In the genomic region with DNA sequence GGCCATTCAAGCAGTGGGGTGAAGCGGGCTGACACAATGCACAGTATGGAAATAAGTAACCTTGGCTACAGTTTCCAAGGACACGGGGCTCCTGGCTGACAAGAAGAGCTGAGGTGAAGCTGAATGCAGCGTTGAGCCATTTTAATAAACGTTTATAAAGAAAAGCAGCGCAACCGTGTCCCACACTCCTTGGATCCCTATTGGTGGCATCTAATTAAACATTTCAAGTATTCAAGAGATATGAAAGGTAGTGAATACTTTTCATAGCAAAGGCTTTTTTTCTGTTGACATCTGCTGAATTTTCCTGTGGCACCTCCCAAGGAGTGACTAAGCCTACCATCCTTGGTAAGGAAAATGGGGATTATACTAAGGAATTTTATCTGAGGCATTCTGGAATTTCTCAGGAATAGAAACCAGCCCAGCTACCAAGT, we compare ENCODE assay signal across 16 cellular contexts. TPM values are rescaled to one million over a fixed set of nuclear protein-coding genes. Genes with fewer than 3 reads are reported as not detected.
DNase-seq lines count a peak whose midpoint lies in the region; ATAC-seq and TF ChIP-seq lines count a peak whose summit lies in the region.
"Had no signal": no experiment of that assay in that cellular context is flagged by ENCODE, and none has a peak within 500 bp of the region (broad histone marks: within the 10 kb centered on the region; RNA-seq: fewer than 3 reads in every experiment).

No MANE protein-coding gene starts in this region.

- H3K9me3 ChIP-seq in RWPE2 (ENCODE audit: severe bottlenecking), result no peaks in the 10 kb centered on the region
- H3K9me3 ChIP-seq: lower lobe of right lung had no signal

- H3K27ac Mint-ChIP-seq in activated T-cell treated with anti-CD3 and anti-CD28 coated beads, Interleukin-2, amount 50 U/mL, for 24 hours, result peak overlapping the region; percentile 5
- no peak overlapping the region for H3K27ac Mint-ChIP-seq in activated T-cell treated with anti-CD3 and anti-CD28 coated beads, Interleukin-2, amount 50 U/mL, for 72 hours
- H3K27ac Mint-ChIP-seq in stimulated activated naive CD8-positive, alpha-beta T cell treated with anti-CD3 and anti-CD28 coated beads, Interleukin-15, amount 100 ng/mL, for 72 hours, result peak overlapping the region in 1 of 2 donors; percentile 59
- H3K27ac Mint-ChIP-seq in activated naive CD4-positive, alpha-beta T cell treated with anti-CD3 and anti-CD28 coated beads, Interleukin-2, amount 10 ng/mL, durations not matched to agents 7 days and 5 days, result no peak overlapping the region

- H3K27ac ChIP-seq in RWPE2 (ENCODE audit: poor library complexity, severe bottlenecking), result peak overlapping the region; percentile 40
- no peak overlapping the region for H3K27ac ChIP-seq in foreskin keratinocyte
- H3K27ac ChIP-seq: lower lobe of right lung had no signal

- TF ChIP-seq CTCF in RWPE2 (IDR thresholded peaks at IDR 0.05; ENCODE audit: poor library complexity, severe bottlenecking) (no peak), foreskin keratinocyte (conservative IDR thresholded peaks at IDR 0.05) (no peak)

- peaks cover 11% of the 10 kb centered on the region for H3K4me1 Mint-ChIP-seq in activated T-cell treated with anti-CD3 and anti-CD28 coated beads, Interleukin-2, amount 50 U/mL, for 24 hours (ENCODE audit: low read depth)
- H3K4me1 Mint-ChIP-seq in activated T-cell treated with anti-CD3 and anti-CD28 coated beads, Interleukin-2, amount 50 U/mL, for 72 hours (ENCODE audit: low read depth), result no peaks in the 10 kb centered on the region
- peaks cover 16% of the 10 kb centered on the region for H3K4me1 Mint-ChIP-seq in stimulated activated naive CD8-positive, alpha-beta T cell treated with anti-CD3 and anti-CD28 coated beads, Interleukin-15, amount 100 ng/mL, for 72 hours
- H3K4me1 Mint-ChIP-seq in activated naive CD4-positive, alpha-beta T cell treated with anti-CD3 and anti-CD28 coated beads, Interleukin-2, amount 10 ng/mL, durations not matched to agents 7 days and 5 days, result peaks cover 8% of the 10 kb centered on the region

- no peak for DNase-seq in activated T-cell treated with anti-CD3 and anti-CD28 coated beads, Interleukin-2, amount 50 U/mL, for 24 hours
- DNase-seq in activated T-cell treated with anti-CD3 and anti-CD28 coated beads, Interleukin-2, amount 50 U/mL, for 72 hours, result no peak
- DNase-seq in RWPE2 (ENCODE audit: low spot score) (no peak), foreskin keratinocyte (peak in 1 of 2 donors; percentile 65)
- no peak for DNase-seq in stimulated activated naive CD8-positive, alpha-beta T cell treated with anti-CD3 and anti-CD28 coated beads, Interleukin-15, amount 100 ng/mL, for 72 hours
- DNase-seq in activated naive CD4-positive, alpha-beta T cell treated with anti-CD3 and anti-CD28 coated beads, Interleukin-2, amount 10 ng/mL, durations not matched to agents 7 days and 5 days, result no peak
- DNase-seq: KBM-7; lower lobe of right lung; NCI-H187 treated with DMSO at 0.1 percent for 48 hours; NK-92 treated with Interleukin-12 subunit alpha and Interleukin-12 subunit beta, amount 100 ng/mL, for 24 hours; occipital lobe; stimulated activated CD4-positive, alpha-beta T cell treated with anti-CD3 and anti-CD28 coated beads, Interleukin-12 subunit alpha, Interleukin-12 subunit beta, amount 100 ng/mL, for 4 hours had no signal

- H3K9me3 Mint-ChIP-seq in activated T-cell treated with anti-CD3 and anti-CD28 coated beads, Interleukin-2, amount 50 U/mL, for 24 hours, result no peaks in the 10 kb centered on the region
- no peaks in the 10 kb centered on the region for H3K9me3 Mint-ChIP-seq in activated T-cell treated with anti-CD3 and anti-CD28 coated beads, Interleukin-2, amount 50 U/mL, for 72 hours
- no peaks in the 10 kb centered on the region for H3K9me3 Mint-ChIP-seq in stimulated activated naive CD8-positive, alpha-beta T cell treated with anti-CD3 and anti-CD28 coated beads, Interleukin-15, amount 100 ng/mL, for 72 hours
- H3K9me3 Mint-ChIP-seq in activated naive CD4-positive, alpha-beta T cell treated with anti-CD3 and anti-CD28 coated beads, Interleukin-2, amount 10 ng/mL, durations not matched to agents 7 days and 5 days, result no peaks in the 10 kb centered on the region
- H3K9me3 Mint-ChIP-seq: activated naive CD4-positive, alpha-beta T cell treated with anti-CD3 and anti-CD28 coated beads, Interleukin-2, amount 50 U/mL, for 24 hours had no signal

- no peak for ATAC-seq in activated T-cell treated with anti-CD3 and anti-CD28 coated beads, Interleukin-2, amount 50 U/mL, for 72 hours (replicated peaks in 1 of 2)
- ATAC-seq in RWPE2 (ENCODE audit: low read depth), result peak; percentile 66; the same call in 2 of the 3 replicates
- peak; percentile 55 for ATAC-seq in foreskin keratinocyte
- no peak for ATAC-seq in HG03139 (IDR thresholded peaks at IDR 0.05; ENCODE audit: unreplicated experiment)
- ATAC-seq in stimulated activated naive CD8-positive, alpha-beta T cell treated with anti-CD3 and anti-CD28 coated beads, Interleukin-15, amount 100 ng/mL, for 72 hours, result no peak
- no peak for ATAC-seq in HG03196 (IDR thresholded peaks at IDR 0.05; ENCODE audit: unreplicated experiment)
- ATAC-seq: esophagus mucosa, lower lobe of right lung had no signal

- CTCF ChIA-PET in activated naive CD4-positive, alpha-beta T cell treated with anti-CD3 and anti-CD28 coated beads, Interleukin-2, amount 10 ng/mL, durations not matched to agents 7 days and 5 days (lab: Charles Lee), result interaction anchor here (0.6 kb wide), 1 partner anchor 297 kb away, joined by 3 read pairs; no protein-coding TSS in a partner anchor

- H3K4me3 Mint-ChIP-seq in activated T-cell treated with anti-CD3 and anti-CD28 coated beads, Interleukin-2, amount 50 U/mL, for 24 hours, result no peak overlapping the region
- H3K4me3 Mint-ChIP-seq in activated T-cell treated with anti-CD3 and anti-CD28 coated beads, Interleukin-2, amount 50 U/mL, for 72 hours, result no peak overlapping the region
- no peak overlapping the region for H3K4me3 Mint-ChIP-seq in stimulated activated naive CD8-positive, alpha-beta T cell treated with anti-CD3 and anti-CD28 coated beads, Interleukin-15, amount 100 ng/mL, for 72 hours
- no peak overlapping the region for H3K4me3 Mint-ChIP-seq in activated naive CD4-positive, alpha-beta T cell treated with anti-CD3 and anti-CD28 coated beads, Interleukin-2, amount 10 ng/mL, durations not matched to agents 7 days and 5 days
- H3K4me3 Mint-ChIP-seq: activated naive CD4-positive, alpha-beta T cell treated with anti-CD3 and anti-CD28 coated beads, Interleukin-2, amount 50 U/mL, for 24 hours had no signal

- H3K27me3 Mint-ChIP-seq in activated T-cell treated with anti-CD3 and anti-CD28 coated beads, Interleukin-2, amount 50 U/mL, for 24 hours, result no peaks in the 10 kb centered on the region
- no peaks in the 10 kb centered on the region for H3K27me3 Mint-ChIP-seq in activated T-cell treated with anti-CD3 and anti-CD28 coated beads, Interleukin-2, amount 50 U/mL, for 72 hours (ENCODE audit: low read depth)
- H3K27me3 Mint-ChIP-seq in stimulated activated naive CD8-positive, alpha-beta T cell treated with anti-CD3 and anti-CD28 coated beads, Interleukin-15, amount 100 ng/mL, for 72 hours, result no peaks in the 10 kb centered on the region
- no peaks in the 10 kb centered on the region for H3K27me3 Mint-ChIP-seq in activated naive CD4-positive, alpha-beta T cell treated with anti-CD3 and anti-CD28 coated beads, Interleukin-2, amount 10 ng/mL, durations not matched to agents 7 days and 5 days
- H3K27me3 Mint-ChIP-seq: activated naive CD4-positive, alpha-beta T cell treated with anti-CD3 and anti-CD28 coated beads, Interleukin-2, amount 50 U/mL, for 24 hours had no signal

- no peaks in the 10 kb centered on the region for H3K27me3 ChIP-seq in RWPE2 (ENCODE audit: insufficient read depth, poor library complexity, severe bottlenecking)
- no peaks in the 10 kb centered on the region for H3K27me3 ChIP-seq in foreskin keratinocyte

- H3K4me1 ChIP-seq in RWPE2 (ENCODE audit: insufficient read depth, poor library complexity, severe bottlenecking) (peaks cover 3% of the 10 kb centered on the region), foreskin keratinocyte (peaks cover 6% of the 10 kb centered on the region)
- H3K4me1 ChIP-seq: lower lobe of right lung had no signal

- H3K36me3 Mint-ChIP-seq in activated T-cell treated with anti-CD3 and anti-CD28 coated beads, Interleukin-2, amount 50 U/mL, for 24 hours (ENCODE audit: low read depth), result peaks cover 80% of the 10 kb centered on the region
- peaks cover 5 to 11% of the 10 kb centered on the region in 2 donors for H3K36me3 Mint-ChIP-seq in activated T-cell treated with anti-CD3 and anti-CD28 coated beads, Interleukin-2, amount 50 U/mL, for 72 hours (ENCODE audit: insufficient read depth in 2 of 2)
- peaks cover 55% of the 10 kb centered on the region for H3K36me3 Mint-ChIP-seq in activated naive CD4-positive, alpha-beta T cell treated with anti-CD3 and anti-CD28 coated beads, Interleukin-2, amount 10 ng/mL, durations not matched to agents 7 days and 5 days

- peaks cover 52% of the 10 kb centered on the region for H3K36me3 ChIP-seq in RWPE2 (ENCODE audit: low read depth)

- H3K4me3 ChIP-seq in RWPE2 (ENCODE audit: severe bottlenecking), result no peak overlapping the region
- H3K4me3 ChIP-seq: lower lobe of right lung had no signal

RNA-seq across cellular contexts. Expression of gene DUSP14, which starts 26.5 kb away (rescaled TPM):
- 10 to 100 TPM; 11.2 to 13.8 TPM for total RNA-seq in activated T-cell treated with anti-CD3 and anti-CD28 coated beads, Interleukin-2, amount 50 U/mL, for 72 hours
- 128 and 131 TPM in 2 replicates for total RNA-seq in foreskin keratinocyte
- polyA plus RNA-seq in foreskin keratinocyte, result 117 and 128 TPM in 2 replicates

Comparison
In these comparisons a context has a peak if more than half of its experiments do, and no peak if none do; other contexts are left out.
1. ATAC-seq: peak in RWPE2 (single experiment) and foreskin keratinocyte (single experiment); none in activated T-cell treated with anti-CD3 and anti-CD28 coated beads, Interleukin-2, amount 50 U/mL, for 72 hours (0 of 2), HG03139 (single experiment), stimulated activated naive CD8-positive, alpha-beta T cell treated with anti-CD3 and anti-CD28 coated beads, Interleukin-15, amount 100 ng/mL, for 72 hours (single experiment) and HG03196 (single experiment).